Comparison of ENCODE assay signal across 8 cellular contexts in genomic region chr5:119397518-119398380, GRCh38. TPM values are rescaled to one million over a fixed set of nuclear protein-coding genes. Genes with fewer than 3 reads are reported as not detected.
DNase-seq lines count a peak whose midpoint lies in the region; ATAC-seq and TF ChIP-seq lines count a peak whose summit lies in the region.

No MANE protein-coding gene starts in this region.

- H3K27ac ChIP-seq in CD4-positive, CD25-positive, alpha-beta regulatory T cell (ENCODE audit: insufficient read depth, low read length, poor library complexity, severe bottlenecking) = peak overlapping the region; percentile 29

- no peaks in the 10 kb centered on the region for H3K27me3 Mint-ChIP-seq in CD4-positive, CD25-positive, alpha-beta regulatory T cell
- no peaks in the 10 kb centered on the region for H3K27me3 Mint-ChIP-seq in activated naive CD4-positive, alpha-beta T cell treated with anti-CD3 and anti-CD28 coated beads, Interleukin-2, amount 10 ng/mL, durations not matched to agents 7 days and 5 days

- H3K4me1 ChIP-seq in CD4-positive, CD25-positive, alpha-beta regulatory T cell (ENCODE audit: control insufficient read depth, insufficient read depth, low read length, poor library complexity, severe bottlenecking) = peaks cover 23% of the 10 kb centered on the region

- DNase-seq in CD4-positive, CD25-positive, alpha-beta regulatory T cell = peak in 1 of 3 donors; percentile 24
- no peak for DNase-seq in activated naive CD4-positive, alpha-beta T cell treated with anti-CD3 and anti-CD28 coated beads, Interleukin-2, amount 10 ng/mL, durations not matched to agents 7 days and 5 days
- DNase-seq in omental fat pad (ENCODE audit: low spot score) (no peak), SW 1271 (lab: John Stamatoyannopoulos, UW) (no peak), Right ventricle myocardium superior (no peak), NCI-H2171 (lab: John Stamatoyannopoulos, UW) (no peak)

- no peak for TF ChIP-seq CTCF in omental fat pad (IDR thresholded peaks at IDR 0.05)

- peak overlapping the region in 1 of 4 donors; percentile 52 for H3K4me3 Mint-ChIP-seq in CD4-positive, CD25-positive, alpha-beta regulatory T cell
- no peak overlapping the region for H3K4me3 Mint-ChIP-seq in activated naive CD4-positive, alpha-beta T cell treated with anti-CD3 and anti-CD28 coated beads, Interleukin-2, amount 10 ng/mL, durations not matched to agents 7 days and 5 days

- no peaks in the 10 kb centered on the region for H3K27me3 ChIP-seq in CD4-positive, CD25-positive, alpha-beta regulatory T cell (ENCODE audit: control insufficient read depth, insufficient read depth, low read length)

- peaks cover 39 to 71% (median 52%) of the 10 kb centered on the region in 4 donors for H3K4me1 Mint-ChIP-seq in CD4-positive, CD25-positive, alpha-beta regulatory T cell
- peaks cover 43% of the 10 kb centered on the region for H3K4me1 Mint-ChIP-seq in activated naive CD4-positive, alpha-beta T cell treated with anti-CD3 and anti-CD28 coated beads, Interleukin-2, amount 10 ng/mL, durations not matched to agents 7 days and 5 days

- H3K27ac Mint-ChIP-seq in CD4-positive, CD25-positive, alpha-beta regulatory T cell = peak overlapping the region; percentile 13 to 92 (median 77)
- peak overlapping the region; percentile 43 for H3K27ac Mint-ChIP-seq in activated naive CD4-positive, alpha-beta T cell treated with anti-CD3 and anti-CD28 coated beads, Interleukin-2, amount 10 ng/mL, durations not matched to agents 7 days and 5 days

- peak; percentile 23 to 33 for ATAC-seq in CD4-positive, CD25-positive, alpha-beta regulatory T cell (ENCODE audit: low read depth in 2 of 2)
- ATAC-seq in GM19328 (IDR thresholded peaks at IDR 0.05; ENCODE audit: unreplicated experiment) (peak; percentile 45), HG03196 (IDR thresholded peaks at IDR 0.05; ENCODE audit: unreplicated experiment) (peak; percentile 43), omental fat pad (ENCODE audit: low FRiP score) (peak; percentile 45), Right ventricle myocardium superior (ENCODE audit: poor library complexity) (no peak)

- peaks cover 22% of the 10 kb centered on the region for H3K36me3 ChIP-seq in CD4-positive, CD25-positive, alpha-beta regulatory T cell (ENCODE audit: control insufficient read depth, insufficient read depth, low read length)

- H3K4me3 ChIP-seq in CD4-positive, CD25-positive, alpha-beta regulatory T cell (ENCODE audit: low read depth, low read length) = no peak overlapping the region

- CTCF ChIA-PET in activated naive CD4-positive, alpha-beta T cell treated with anti-CD3 and anti-CD28 coated beads, Interleukin-2, amount 10 ng/mL, durations not matched to agents 7 days and 5 days (lab: Charles Lee) = interaction anchor here (3.2 kb wide), 1 partner anchor 14 kb away, joined by 11 read pairs; no protein-coding TSS in a partner anchor

- H3K9me3 ChIP-seq in CD4-positive, CD25-positive, alpha-beta regulatory T cell (ENCODE audit: control insufficient read depth in 2 of 2, low read length in 2 of 2) = no peaks in the 10 kb centered on the region

- H3K9me3 Mint-ChIP-seq in CD4-positive, CD25-positive, alpha-beta regulatory T cell = no peaks in the 10 kb centered on the region
- H3K9me3 Mint-ChIP-seq in activated naive CD4-positive, alpha-beta T cell treated with anti-CD3 and anti-CD28 coated beads, Interleukin-2, amount 10 ng/mL, durations not matched to agents 7 days and 5 days = no peaks in the 10 kb centered on the region

- intact Hi-C loops in Right ventricle myocardium superior (cut with DNase I) = loop anchor here (10.0 kb wide), 1 partner anchor 63 kb away; no protein-coding TSS in a partner anchor

- H3K36me3 Mint-ChIP-seq in CD4-positive, CD25-positive, alpha-beta regulatory T cell = peaks cover 22% of the 10 kb centered on the region
- peaks cover 40% of the 10 kb centered on the region for H3K36me3 Mint-ChIP-seq in activated naive CD4-positive, alpha-beta T cell treated with anti-CD3 and anti-CD28 coated beads, Interleukin-2, amount 10 ng/mL, durations not matched to agents 7 days and 5 days

RNA-seq across cellular contexts. Expression of gene TNFAIP8, which starts 41.9 kb away (rescaled TPM):
- total RNA-seq in CD4-positive, CD25-positive, alpha-beta regulatory T cell = 120 TPM
- polyA plus RNA-seq in CD4-positive, CD25-positive, alpha-beta regulatory T cell = 100 to 1,000 TPM; 183 to 244 (median 202) TPM
- total RNA-seq in omental fat pad (100 to 1,000 TPM in 1 of 4 donors, 10 to 100 TPM in 3; 24.4 to 106 (median 75.0) TPM), Right ventricle myocardium superior (13.6 TPM)

RNA-seq across cellular contexts. Expression of gene HSD17B4, which starts 54.5 kb away (rescaled TPM):
- 31.5 TPM for total RNA-seq in CD4-positive, CD25-positive, alpha-beta regulatory T cell
- 10 to 100 TPM; 31.3 to 73.3 (median 41.0) TPM for polyA plus RNA-seq in CD4-positive, CD25-positive, alpha-beta regulatory T cell
- 100 to 1,000 TPM; 159 to 225 (median 220) TPM for total RNA-seq in omental fat pad
- 315 TPM for total RNA-seq in Right ventricle myocardium superior
